In genomic region chr15:31295660-31296059, GRCh38 we compare ENCODE assay signal across 28 cellular contexts. TPM values are rescaled to one million over a fixed set of nuclear protein-coding genes. Genes with fewer than 3 reads are reported as not detected.
A peak's percentile ranks its signal among the peaks of the same experiment; 100 is the strongest.
DNase-seq lines count a peak whose midpoint lies in the region; ATAC-seq and TF ChIP-seq lines count a peak whose summit lies in the region.
"Had no signal": no experiment of that assay in that cellular context is flagged by ENCODE, and none has a peak within 500 bp of the region (broad histone marks: within the 10 kb centered on the region; RNA-seq: fewer than 3 reads in every experiment).

No MANE protein-coding gene starts in this region.

- WGBS in esophagus muscularis mucosa: 78% methylated on average over 8 of the region's 8 CpGs

- no peaks in the 10 kb centered on the region for H3K4me1 ChIP-seq in CD4-positive, CD25-positive, alpha-beta regulatory T cell (ENCODE audit: control insufficient read depth, insufficient read depth, low read length, poor library complexity, severe bottlenecking)
- peaks cover 4 to 9% (median 7%) of the 10 kb centered on the region in 4 donors for H3K4me1 ChIP-seq in esophagus muscularis mucosa
- H3K4me1 ChIP-seq: gastrocnemius medialis, parathyroid adenoma had no signal

- H3K27ac ChIP-seq in CD4-positive, CD25-positive, alpha-beta regulatory T cell (ENCODE audit: insufficient read depth, low read length, poor library complexity, severe bottlenecking): no peak overlapping the region
- H3K27ac ChIP-seq in esophagus muscularis mucosa (replicated peaks in 1 of 4): no peak overlapping the region
- H3K27ac ChIP-seq: gastrocnemius medialis, parathyroid adenoma, upper lobe of left lung had no signal

- TF ChIP-seq POLR2A in esophagus muscularis mucosa (IDR thresholded peaks at IDR 0.05; ENCODE audit: low read depth): no peak

- peaks cover 41% of the 10 kb centered on the region for H3K27me3 Mint-ChIP-seq in CD4-positive, CD25-positive, alpha-beta regulatory T cell
- H3K27me3 Mint-ChIP-seq in progenitor cell of endocrine pancreas: peaks cover 7% of the 10 kb centered on the region

- H3K27ac Mint-ChIP-seq in CD4-positive, CD25-positive, alpha-beta regulatory T cell: peak overlapping the region in 2 of 3 donors; percentile 57 to 75
- H3K27ac Mint-ChIP-seq in progenitor cell of endocrine pancreas: peak overlapping the region; percentile 41
- H3K27ac Mint-ChIP-seq: activated naive CD4-positive, alpha-beta T cell treated with anti-CD3 and anti-CD28 coated beads for 36 hours; H9 had no signal

- H3K27me3 ChIP-seq in CD4-positive, CD25-positive, alpha-beta regulatory T cell (ENCODE audit: control insufficient read depth, insufficient read depth, low read length): peaks cover 19% of the 10 kb centered on the region
- H3K27me3 ChIP-seq in esophagus muscularis mucosa: peaks cover 0 to 13% (median 0%) of the 10 kb centered on the region in 4 donors
- H3K27me3 ChIP-seq: gastrocnemius medialis, upper lobe of left lung had no signal

- H3K9me3 ChIP-seq in CD4-positive, CD25-positive, alpha-beta regulatory T cell (ENCODE audit: control insufficient read depth in 2 of 2, low read length in 2 of 2): no peaks in the 10 kb centered on the region
- peaks cover 0 to 5% (median 0%) of the 10 kb centered on the region in 4 donors for H3K9me3 ChIP-seq in esophagus muscularis mucosa
- H3K9me3 ChIP-seq: gastrocnemius medialis, upper lobe of left lung had no signal

- H3K4me1 Mint-ChIP-seq in CD4-positive, CD25-positive, alpha-beta regulatory T cell: peaks cover 3 to 11% (median 5%) of the 10 kb centered on the region in 4 donors
- peaks cover 25% of the 10 kb centered on the region for H3K4me1 Mint-ChIP-seq in progenitor cell of endocrine pancreas (ENCODE audit: low read depth)

- no peaks in the 10 kb centered on the region for H3K36me3 Mint-ChIP-seq in CD4-positive, CD25-positive, alpha-beta regulatory T cell
- H3K36me3 Mint-ChIP-seq in progenitor cell of endocrine pancreas (ENCODE audit: insufficient read depth): no peaks in the 10 kb centered on the region

- DNase-seq in CD4-positive, CD25-positive, alpha-beta regulatory T cell: no peak
- DNase-seq in D341Med (ENCODE audit: low spot score) (peak; percentile 34), esophagus muscularis mucosa (ENCODE audit: extremely low spot score) (peak; percentile 42), progenitor cell of endocrine pancreas (ENCODE audit: low spot score, unreplicated experiment) (no peak), NCI-H774 (lab: John Stamatoyannopoulos, UW) (no peak), DMS114 treated with DMSO at 0.1 percent for 48 hours (lab: John Stamatoyannopoulos, UW; ENCODE audit: unreplicated experiment) (no peak)
- DNase-seq: activated CD4-positive, alpha-beta T cell treated with anti-CD3 and anti-CD28 coated beads for 4 hours; activated naive CD4-positive, alpha-beta T cell treated with anti-CD3 and anti-CD28 coated beads for 36 hours; AML-193; aorta; effector memory CD4-positive, alpha-beta T cell; EL; gastrocnemius medialis; H9; kidney; mesendoderm; MM.1S; NCI-H187; NCI-H345; stimulated activated CD4-positive, alpha-beta T cell treated with anti-CD3 and anti-CD28 coated beads, Interleukin-2, amount 100 ng/mL, for 24 hours; stimulated activated naive CD4-positive, alpha-beta T cell treated with Interleukin-2 at 50 U/mL for 16 hours; T-helper 1 cell; upper lobe of left lung had no signal

- no peaks in the 10 kb centered on the region for H3K36me3 ChIP-seq in CD4-positive, CD25-positive, alpha-beta regulatory T cell (ENCODE audit: control insufficient read depth, insufficient read depth, low read length)
- H3K36me3 ChIP-seq in esophagus muscularis mucosa: no peaks in the 10 kb centered on the region
- H3K36me3 ChIP-seq: gastrocnemius medialis, upper lobe of left lung had no signal

- TF ChIP-seq CTCF in esophagus muscularis mucosa (IDR thresholded peaks at IDR 0.05) (no peak), progenitor cell of endocrine pancreas (IDR thresholded peaks at IDR 0.05; ENCODE audit: unreplicated experiment) (no peak)

- H3K4me3 Mint-ChIP-seq in CD4-positive, CD25-positive, alpha-beta regulatory T cell: no peak overlapping the region
- no peak overlapping the region for H3K4me3 Mint-ChIP-seq in progenitor cell of endocrine pancreas (ENCODE audit: low read depth)
- H3K4me3 Mint-ChIP-seq: activated naive CD4-positive, alpha-beta T cell treated with anti-CD3 and anti-CD28 coated beads for 36 hours; H9; naive thymus-derived CD4-positive, alpha-beta T cell had no signal

- no peak for TF ChIP-seq EP300 in esophagus muscularis mucosa (IDR thresholded peaks at IDR 0.05)

- H3K4me3 ChIP-seq in CD4-positive, CD25-positive, alpha-beta regulatory T cell (ENCODE audit: low read depth, low read length): no peak overlapping the region
- H3K4me3 ChIP-seq in esophagus muscularis mucosa: no peak overlapping the region
- H3K4me3 ChIP-seq: gastrocnemius medialis, K562, upper lobe of left lung had no signal

- intact Hi-C loops in esophagus muscularis mucosa (cut with DNase I): no loop called here

- ATAC-seq in CD4-positive, CD25-positive, alpha-beta regulatory T cell (ENCODE audit: low read depth in 2 of 2): no peak
- ATAC-seq in HG03039 (IDR thresholded peaks at IDR 0.05; ENCODE audit: unreplicated experiment): no peak
- ATAC-seq: esophagus mucosa; gastrocnemius medialis; K562; naive thymus-derived CD4-positive, alpha-beta T cell had no signal

- peaks cover 0 to 4% (median 0%) of the 10 kb centered on the region in 7 donors for H3K9me3 Mint-ChIP-seq in CD4-positive, CD25-positive, alpha-beta regulatory T cell
- no peaks in the 10 kb centered on the region for H3K9me3 Mint-ChIP-seq in progenitor cell of endocrine pancreas (ENCODE audit: low read depth)
- H3K9me3 Mint-ChIP-seq: activated naive CD4-positive, alpha-beta T cell treated with anti-CD3 and anti-CD28 coated beads for 36 hours; H9; naive thymus-derived CD4-positive, alpha-beta T cell had no signal

RNA-seq across cellular contexts. Expression of gene KLF13, which starts 31.0 kb away (rescaled TPM):
- 227 TPM for total RNA-seq in CD4-positive, CD25-positive, alpha-beta regulatory T cell
- 10 to 100 TPM; 36.3 to 52.1 (median 47.7) TPM for polyA plus RNA-seq in CD4-positive, CD25-positive, alpha-beta regulatory T cell
- total RNA-seq in esophagus muscularis mucosa: 100 to 1,000 TPM in 1 of 4 donors, 10 to 100 TPM in 3; 57.3 to 109 (median 74.2) TPM
- total RNA-seq in progenitor cell of endocrine pancreas: 26.9 and 34.0 TPM in 2 replicates

Comparison
In these comparisons a context has a peak if more than half of its experiments do, and no peak if none do; other contexts are left out.
1. DNase-seq: peak in D341Med (single experiment) and esophagus muscularis mucosa (single experiment); none in CD4-positive, CD25-positive, alpha-beta regulatory T cell (0 of 3), progenitor cell of endocrine pancreas (single experiment), NCI-H774 (single experiment) and DMS114 treated with DMSO at 0.1 percent for 48 hours (single experiment).